Comparison of ENCODE assay signal across 7 cellular contexts in the genomic region with DNA sequence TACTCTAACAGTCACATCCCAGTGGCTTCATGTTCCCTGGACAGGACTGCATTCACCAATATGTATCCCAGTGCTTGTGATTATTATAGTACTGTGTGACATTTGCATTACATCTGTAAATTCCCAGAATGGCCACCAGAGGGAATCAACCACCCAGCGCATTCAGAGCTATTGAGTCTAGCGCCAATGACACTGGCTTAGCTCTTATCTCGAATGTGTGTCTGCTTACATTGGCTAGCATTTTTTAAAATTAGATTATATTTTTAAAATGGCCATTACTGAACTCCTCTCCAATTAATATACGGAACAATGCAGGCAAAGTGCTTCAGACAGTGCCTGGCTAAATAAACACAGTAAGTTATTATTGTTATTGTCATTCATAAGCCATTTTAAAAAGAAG. TPM values are rescaled to one million over a fixed set of nuclear protein-coding genes. Genes with fewer than 3 reads are reported as not detected.
DNase-seq lines count a peak whose midpoint lies in the region; ATAC-seq, FAIRE-seq and TF ChIP-seq lines count a peak whose summit lies in the region.

No MANE protein-coding gene starts in this region.

- H3F3A ChIP-seq in PC-3 (ENCODE audit: low read length, unreplicated experiment) = no peaks in the 10 kb centered on the region
- H3F3A ChIP-seq in smooth muscle cell (ENCODE audit: low read depth) = no peaks in the 10 kb centered on the region

- intact Hi-C loops in PC-3 (cut with micrococcal nuclease) = loop anchor here (1.0 to 10.0 kb wide), 9 partner anchors 64 to 1143 kb away; no protein-coding TSS in a partner anchor
- intact Hi-C loops in K562 (cut with micrococcal nuclease) = loop anchor here (1.0 to 10.0 kb wide), 4 partner anchors 184 to 1143 kb away; no protein-coding TSS in a partner anchor

- H2AFZ ChIP-seq in PC-3 (ENCODE audit: low read length) = peak overlapping the region; percentile 30; the same call in 1 of the 2 replicates
- H2AFZ ChIP-seq in K562 (ENCODE audit: low read depth, low read length) = no peak overlapping the region
- H2AFZ ChIP-seq in smooth muscle cell (ENCODE audit: low read depth) = no peak overlapping the region

- H3K36me3 ChIP-seq in PC-3 (ENCODE audit: low read depth, low read length) = no peaks in the 10 kb centered on the region
- no peaks in the 10 kb centered on the region for H3K36me3 ChIP-seq in K562 (ENCODE audit: control insufficient read depth, insufficient read depth, low read length)
- H3K36me3 ChIP-seq in smooth muscle cell (ENCODE audit: low read depth) = no peaks in the 10 kb centered on the region

- H3K79me2 ChIP-seq in PC-3 (ENCODE audit: low read length) (no peaks in the 10 kb centered on the region), K562 (ENCODE audit: control insufficient read depth, insufficient read depth, low read length) (no peaks in the 10 kb centered on the region), smooth muscle cell (ENCODE audit: low read depth) (no peaks in the 10 kb centered on the region)

- BruUV-seq in PC-3 (replicated peaks; lab: Mats Ljungman, UMichigan) = no TSS peak
- no TSS peak for BruUV-seq in K562 (replicated peaks; lab: Mats Ljungman, UMichigan)

- H3K9ac ChIP-seq in PC-3 (ENCODE audit: low read length) = no peak overlapping the region
- no peak overlapping the region for H3K9ac ChIP-seq in K562 (ENCODE audit: insufficient read depth in 1 of 2, low read depth in 2 of 2, low read length in 2 of 2)
- no peak overlapping the region for H3K9ac ChIP-seq in smooth muscle cell (ENCODE audit: low read depth)

- peak; percentile 86 for FAIRE-seq in K562 (lab: Jason Lieb, UNC)

- H3K4me1 ChIP-seq in PC-3 (ENCODE audit: insufficient read depth, low read length) (peaks cover 7% of the 10 kb centered on the region; the same call in 1 of the 2 replicates), K562 (replicated peaks in 1 of 2; ENCODE audit: control insufficient read depth in 2 of 2, insufficient read depth in 2 of 2, low read length in 2 of 2) (no peaks in the 10 kb centered on the region), smooth muscle cell (ENCODE audit: low read depth) (peaks cover 14% of the 10 kb centered on the region)

- H3K4me2 ChIP-seq in PC-3 (ENCODE audit: low read length) = peak overlapping the region; percentile 55
- H3K4me2 ChIP-seq in K562 (ENCODE audit: insufficient read depth, low read length) = no peak overlapping the region
- H3K4me2 ChIP-seq in smooth muscle cell = peak overlapping the region; percentile 74

- peak; percentile 31 to 62 for TF ChIP-seq RAD21 in K562 (CRISPR knock-in tag; conservative IDR thresholded peaks at IDR 0.05 in 1 of 2, IDR thresholded peaks at IDR 0.05 in 1 of 2)

- H3K27ac ChIP-seq in PC-3 (ENCODE audit: low read length) (no peak overlapping the region), K562 (ENCODE audit: extremely low read depth, low read depth, low read length) (no peak overlapping the region), smooth muscle cell (ENCODE audit: low read depth) (no peak overlapping the region)

- peak; percentile 83 for TF ChIP-seq CTCF in PC-3 (conservative IDR thresholded peaks at IDR 0.05; ENCODE audit: low read depth, low read length)
- peak; percentile 74 to 82 (median 77) for TF ChIP-seq CTCF in K562 (IDR thresholded peaks at IDR 0.05 in 2 of 3, conservative IDR thresholded peaks at IDR 0.05 in 1 of 3; ENCODE audit: insufficient read depth in 2 of 3, low read depth in 1 of 3, low read length in 3 of 3)
- TF ChIP-seq CTCF in smooth muscle cell (IDR thresholded peaks at IDR 0.05; ENCODE audit: borderline replicate concordance, insufficient read depth, poor library complexity, severe bottlenecking) = peak; percentile 85

- H4K20me1 ChIP-seq in PC-3 (ENCODE audit: low read length) (no peaks in the 10 kb centered on the region), K562 (replicated peaks; ENCODE audit: control insufficient read depth, insufficient read depth, low read length) (no peaks in the 10 kb centered on the region), smooth muscle cell (ENCODE audit: low read depth) (no peaks in the 10 kb centered on the region)

- H3K4me3 ChIP-seq in PC-3 (ENCODE audit: low read length) = 0 out of 2 replicates have a peak overlapping the region, but pooled peaks have one; percentile 7
- no peak overlapping the region for H3K4me3 ChIP-seq in K562
- H3K4me3 ChIP-seq in smooth muscle cell = no peak overlapping the region

- in situ Hi-C loops in K562 (cut with MboI) = loop anchor here (5.0 kb wide), 2 partner anchors 180 to 480 kb away; no protein-coding TSS in a partner anchor

- POLR2A ChIA-PET in PC-3 (lab: Charles Lee; ENCODE audit: unreplicated experiment) = interaction anchor here (0.5 to 0.6 kb wide), 3 partner anchors 184 to 487 kb away, joined by 3 to 4 read pairs (median 4); no protein-coding TSS in a partner anchor
- POLR2A ChIA-PET in K562 (lab: Yijun Ruan, JAX) = interaction anchor here (1.0 to 1.4 kb wide), 2 partner anchors 178 to 487 kb away, joined by 3 to 4 read pairs; no protein-coding TSS in a partner anchor

- CTCF ChIA-PET in PC-3 (lab: Charles Lee) = interaction anchor here (0.6 to 2.5 kb wide), 17 partner anchors 9 to 1100 kb away, joined by 3 to 32 read pairs (median 4); no protein-coding TSS in a partner anchor
- CTCF ChIA-PET in K562 (lab: Yijun Ruan, JAX; ENCODE audit: low intra/inter-chr PET ratio) = interaction anchor here (0.6 to 3.6 kb wide), 6 partner anchors 181 to 675 kb away, joined by 3 to 25 read pairs (median 8); no protein-coding TSS in a partner anchor

- WGBS in K562 (ENCODE audit: insufficient coverage, low coverage, missing lambda C conversion rate) = 0% methylated on average over 4 of the region's 4 CpGs
- WGBS in smooth muscle cell (ENCODE audit: low lambda C conversion rate) = 2% methylated on average over 4 of the region's 4 CpGs

- no peaks in the 10 kb centered on the region for H3K9me1 ChIP-seq in K562 (ENCODE audit: control insufficient read depth, insufficient read depth, low read length)

- H3K9me2 ChIP-seq in PC-3 (replicated peaks; ENCODE audit: low read length) = no peaks in the 10 kb centered on the region

- ATAC-seq in GM21723 (IDR thresholded peaks at IDR 0.05; ENCODE audit: unreplicated experiment) (peak; percentile 87), PC-3 (peak; percentile 89), K562 (peak; percentile 98)

- no peak for TF ChIP-seq EP300 in K562 (IDR thresholded peaks at IDR 0.05; ENCODE audit: low read length)

- DNase-seq in GDM1 (lab: John Stamatoyannopoulos, UW) = peak; percentile 25
- DNase-seq in Kasumi-1 (lab: John Stamatoyannopoulos, UW) = peak; percentile 73 to 80
- DNase-seq in PC-3 = peak; percentile 81
- peak; percentile 57 to 64 (median 60) for DNase-seq in K562 (ENCODE audit: extremely low read depth in 1 of 4, low spot score in 3 of 4)
- DNase-seq in iPS DF 4.7 (ENCODE audit: extremely low read depth, low spot score) = peak; percentile 41
- DNase-seq in smooth muscle cell (lab: John Stamatoyannopoulos, UW; ENCODE audit: unreplicated experiment) = no peak

- H3K9me3 ChIP-seq in PC-3 (ENCODE audit: low read length) (no peaks in the 10 kb centered on the region), K562 (replicated peaks; ENCODE audit: control insufficient read depth, insufficient read depth, low read depth, low read length) (no peaks in the 10 kb centered on the region), smooth muscle cell (replicated peaks; ENCODE audit: low read depth) (no peaks in the 10 kb centered on the region)

- H3K27me3 ChIP-seq in PC-3 (ENCODE audit: low read length) (no peaks in the 10 kb centered on the region), K562 (ENCODE audit: control insufficient read depth in 2 of 2, insufficient read depth in 2 of 2, low read length in 2 of 2) (peaks cover 0 to 7% of the 10 kb centered on the region in 2 experiments; a peak in 2 of 5 replicates), smooth muscle cell (ENCODE audit: low read depth) (peaks cover 11% of the 10 kb centered on the region)

- no peak for TF ChIP-seq POLR2A in K562 (conservative IDR thresholded peaks at IDR 0.05)

TF ChIP-seq in K562, 482 proteins besides CTCF, POLR2A, EP300 and RAD21 (continues in another document):
- TF ChIP-seq, protein P1, sequence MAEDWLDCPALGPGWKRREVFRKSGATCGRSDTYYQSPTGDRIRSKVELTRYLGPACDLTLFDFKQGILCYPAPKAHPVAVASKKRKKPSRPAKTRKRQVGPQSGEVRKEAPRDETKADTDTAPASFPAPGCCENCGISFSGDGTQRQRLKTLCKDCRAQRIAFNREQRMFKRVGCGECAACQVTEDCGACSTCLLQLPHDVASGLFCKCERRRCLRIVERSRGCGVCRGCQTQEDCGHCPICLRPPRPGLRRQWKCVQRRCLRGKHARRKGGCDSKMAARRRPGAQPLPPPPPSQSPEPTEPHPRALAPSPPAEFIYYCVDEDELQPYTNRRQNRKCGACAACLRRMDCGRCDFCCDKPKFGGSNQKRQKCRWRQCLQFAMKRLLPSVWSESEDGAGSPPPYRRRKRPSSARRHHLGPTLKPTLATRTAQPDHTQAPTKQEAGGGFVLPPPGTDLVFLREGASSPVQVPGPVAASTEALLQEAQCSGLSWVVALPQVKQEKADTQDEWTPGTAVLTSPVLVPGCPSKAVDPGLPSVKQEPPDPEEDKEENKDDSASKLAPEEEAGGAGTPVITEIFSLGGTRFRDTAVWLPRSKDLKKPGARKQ (CRISPR knock-in tag; IDR thresholded peaks at IDR 0.05) = no peak
- TF ChIP-seq YBX1 (IDR thresholded peaks at IDR 0.05) = no peak
- no peak for TF ChIP-seq BRD4 (IDR thresholded peaks at IDR 0.05)

RNA-seq across cellular contexts. Expression of a gene that starts 36.3 kb away (rescaled TPM):
- 0.12 and 0.29 TPM in 2 replicates for total RNA-seq in PC-3 (2014; rRNA removed)
- total RNA-seq in K562 (2011; cell fraction: chromatin; rRNA removed; ENCODE audit: low replicate concordance) = not detected in 2 replicates
- total RNA-seq in K562 (2011; cell fraction: nucleolus; rRNA removed) = not detected in 2 replicates
- not detected in 2 replicates for total RNA-seq in K562 (2011; cell fraction: nucleoplasm; rRNA removed)
- not detected in 2 replicates for total RNA-seq in K562 (2014; rRNA removed)
- not detected in 2 replicates for total RNA-seq in K562 (2014; rRNA removed; fragmentation: Illumina TruSeq; extraction: Trizol)
- not detected in 2 replicates for total RNA-seq in K562 (2015; rRNA removed; fragmentation: Illumina TruSeq; extraction: Trizol)
- total RNA-seq in K562 (2021) = not detected in 2 replicates
- not detected in 2 replicates for polyA plus RNA-seq in K562 (2011; rRNA removed)
- polyA plus RNA-seq in K562 (2011; cell fraction: cytosol; rRNA removed) = not detected in 2 replicates
- not detected in 2 replicates for polyA plus RNA-seq in K562 (2011; cell fraction: nucleus; rRNA removed)
- polyA plus RNA-seq in K562 (2012) = not detected in 2 replicates
- not detected in 2 replicates for polyA plus RNA-seq in K562 (2014; fragmentation: Illumina TruSeq; extraction: Trizol)
- not detected for polyA plus RNA-seq in K562 (2014; fragmentation: Nextera tagmentation; extraction: Ambion mirVana)
- not detected in 2 replicates for polyA plus RNA-seq in K562 (2014; rRNA removed)
- not detected in 2 replicates for polyA minus RNA-seq in K562 (2011; rRNA and poly(A)+ RNA removed)
- not detected in 2 replicates for polyA minus RNA-seq in K562 (2011; cell fraction: cytosol; rRNA and poly(A)+ RNA removed)
- polyA minus RNA-seq in K562 (2011; cell fraction: nucleus; rRNA and poly(A)+ RNA removed) = not detected in 2 replicates
- 8.9 and 11.1 TPM in 2 replicates for total RNA-seq in smooth muscle cell
- 4.7 and 11.0 TPM in 2 replicates for polyA plus RNA-seq in smooth muscle cell
